In the genomic region with DNA sequence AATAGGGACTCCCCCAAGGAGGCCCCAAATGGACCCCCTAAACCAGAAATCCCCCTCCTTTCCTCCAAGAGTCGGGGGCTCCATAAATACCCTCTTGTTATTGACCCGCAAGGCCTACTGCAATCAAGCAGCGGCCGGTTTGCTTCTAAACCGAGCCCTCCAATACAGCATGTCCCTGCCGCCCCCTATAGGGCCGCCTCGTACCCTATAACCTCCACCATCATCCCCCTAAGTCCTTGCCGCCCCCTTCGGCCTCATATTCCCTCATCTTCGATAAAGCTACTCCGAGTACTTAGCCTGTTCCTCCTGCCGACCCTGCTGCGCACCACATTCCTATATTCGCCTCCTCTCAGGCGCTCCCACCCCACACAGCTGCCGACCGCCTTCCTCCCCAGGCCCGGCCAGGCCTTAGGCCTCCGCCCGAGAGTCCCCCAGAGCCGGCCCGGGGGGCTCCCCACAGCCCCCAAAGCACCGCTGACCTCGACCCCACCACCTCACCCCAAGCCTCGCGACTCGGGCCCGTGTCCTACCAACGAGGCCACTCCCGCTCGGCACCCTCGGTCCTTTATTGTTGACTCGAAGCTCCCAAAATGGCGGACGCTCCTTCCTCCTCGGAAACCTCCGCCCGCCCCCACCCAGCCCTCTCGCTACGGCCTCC, we compare ENCODE assay signal across 8 cellular contexts. TPM values are rescaled to one million over a fixed set of nuclear protein-coding genes. Genes with fewer than 3 reads are reported as not detected.
A peak's percentile ranks its signal among the peaks of the same experiment; 100 is the strongest.
DNase-seq lines count a peak whose midpoint lies in the region; ATAC-seq, FAIRE-seq and TF ChIP-seq lines count a peak whose summit lies in the region.

No MANE protein-coding gene starts in this region.

- no peak for FAIRE-seq in HepG2 (lab: Jason Lieb, UNC)

- CTCF ChIA-PET in HepG2 (lab: Yijun Ruan, JAX; ENCODE audit: low intra/inter-chr PET ratio, low total read pairs): no interaction called here

- H3K36me3 Mint-ChIP-seq in dendritic cell treated with granulocyte-macrophage colony-stimulating factor and Interleukin-4, amounts not matched to agents 40 ng/mL and 50 ng/mL, for 4 days (ENCODE audit: low read depth): peaks cover 35% of the 10 kb centered on the region

- H3K4me1 Mint-ChIP-seq in dendritic cell treated with granulocyte-macrophage colony-stimulating factor and Interleukin-4, amounts not matched to agents 40 ng/mL and 50 ng/mL, for 4 days (ENCODE audit: low read depth): peaks cover 38% of the 10 kb centered on the region

- H3K27me3 ChIP-seq in HepG2 (ENCODE audit: control insufficient read depth in 1 of 2, insufficient read depth in 2 of 2, low read length in 2 of 2): no peaks in the 10 kb centered on the region; a peak in 2 of 5 replicates

- no peaks in the 10 kb centered on the region for H3K9me3 ChIP-seq in HepG2 (ENCODE audit: low read length)

- peak overlapping the region; percentile 91 to 98 (median 97) for H3K4me3 ChIP-seq in HepG2 (replicated peaks in 1 of 3; ENCODE audit: insufficient read depth in 1 of 3, low read depth in 2 of 3, low read length in 3 of 3)

- H3K9me3 Mint-ChIP-seq in dendritic cell treated with granulocyte-macrophage colony-stimulating factor and Interleukin-4, amounts not matched to agents 40 ng/mL and 50 ng/mL, for 4 days: no peaks in the 10 kb centered on the region

- H3K79me2 ChIP-seq in HepG2 (ENCODE audit: insufficient read depth, low read length): peaks cover 56% of the 10 kb centered on the region

- peaks cover 43% of the 10 kb centered on the region for H3K4me1 ChIP-seq in HepG2 (ENCODE audit: insufficient read depth, low read length)

- H3K27ac Mint-ChIP-seq in dendritic cell treated with granulocyte-macrophage colony-stimulating factor and Interleukin-4, amounts not matched to agents 40 ng/mL and 50 ng/mL, for 4 days: peak overlapping the region; percentile 99

- no peak overlapping the region for H2AFZ ChIP-seq in HepG2 (ENCODE audit: low read length)

- 2% methylated on average over 36 of the region's 41 CpGs for WGBS in HepG2 (ENCODE audit: low lambda C conversion rate)

- TF ChIP-seq POLR2A in HepG2 (IDR thresholded peaks at IDR 0.05; ENCODE audit: insufficient read depth in 1 of 2, low read depth in 2 of 2, low read length in 2 of 2) (no peak), GM18505 (IDR thresholded peaks at IDR 0.05; ENCODE audit: borderline replicate concordance, extremely low read depth, insufficient read depth, insufficient read length) (no peak)

- peak overlapping the region; percentile 100 for H3K4me3 Mint-ChIP-seq in dendritic cell treated with granulocyte-macrophage colony-stimulating factor and Interleukin-4, amounts not matched to agents 40 ng/mL and 50 ng/mL, for 4 days

- intact Hi-C loops in dendritic cell treated with granulocyte-macrophage colony-stimulating factor and Interleukin-4, amounts not matched to agents 40 ng/mL and 50 ng/mL, for 4 days (cut with micrococcal nuclease): loop anchor here (5.0 kb wide), 2 partner anchors 98 to 137 kb away; partner anchors contain the start of gene BCL9L
- intact Hi-C loops in HepG2 (cut with micrococcal nuclease; ENCODE audit: unreplicated experiment): loop anchor here (1.0 kb wide), 1 partner anchor 100 kb away; no protein-coding TSS in a partner anchor

- TF ChIP-seq CTCF in GM10266 (IDR thresholded peaks at IDR 0.05; ENCODE audit: control insufficient read depth, insufficient read depth, low read depth, missing control alignments) (peak; percentile 56), HepG2 (CRISPR knock-in tag; IDR thresholded peaks at IDR 0.05) (peak; percentile 71)

- BruUV-seq in HepG2 (replicated peaks; lab: Mats Ljungman, UMichigan): no TSS peak

- no peaks in the 10 kb centered on the region for H3K27me3 Mint-ChIP-seq in dendritic cell treated with granulocyte-macrophage colony-stimulating factor and Interleukin-4, amounts not matched to agents 40 ng/mL and 50 ng/mL, for 4 days

- POLR2A ChIA-PET in HepG2 (lab: Yijun Ruan, JAX): interaction anchor here (0.6 to 3.9 kb wide), 26 partner anchors 10 to 378 kb away, joined by 3 to 35 read pairs (median 4); partner anchors contain the start of genes CXCR5, NLRX1 and VPS11

- peak overlapping the region; percentile 79 for H3K4me2 ChIP-seq in HepG2 (ENCODE audit: low read depth, low read length)

- ATAC-seq in HG02759 (IDR thresholded peaks at IDR 0.05; ENCODE audit: unreplicated experiment): peak; percentile 27
- peak; percentile 54 for ATAC-seq in HepG2
- ATAC-seq in GM18505 (IDR thresholded peaks at IDR 0.05; ENCODE audit: unreplicated experiment): no peak

- DNase-seq in GM10266 (ENCODE audit: extremely low spot score): peak; percentile 69
- DNase-seq in NCI-H2029 (lab: John Stamatoyannopoulos, UW): peak; percentile 45
- DNase-seq in activated CD4-positive, alpha-beta T cell treated with anti-CD3 and anti-CD28 coated beads for 1 hour: peak; percentile 34
- DNase-seq in HepG2 (ENCODE audit: low spot score): peak; percentile 59
- DNase-seq in stimulated activated CD4-positive, alpha-beta T cell treated with anti-CD3 and anti-CD28 coated beads, Interleukin-4, amount 100 ng/mL, for 1 hour: peak; percentile 50

- in situ Hi-C loops in HepG2 (cut with HindIII; ENCODE audit: extremely low pct_ligation_motif_present, low pct_unique_long_range_greater_than_20kb): no loop called here

- H3K27ac ChIP-seq in HepG2 (ENCODE audit: extremely low read length, insufficient read depth, low read length): peak overlapping the region; percentile 99

- H3K36me3 ChIP-seq in HepG2 (replicated peaks in 1 of 2; ENCODE audit: control insufficient read depth in 1 of 2, insufficient read depth in 2 of 2, low read length in 2 of 2): peaks cover 0 to 13% of the 10 kb centered on the region in 2 experiments; a peak in 2 of 5 replicates

- TF ChIP-seq EP300 in HepG2 (IDR thresholded peaks at IDR 0.05; ENCODE audit: low read depth in 2 of 2, low read length in 2 of 2) (no peak), HepG2 (CRISPR knock-in tag; IDR thresholded peaks at IDR 0.05; ENCODE audit: borderline replicate concordance) (no peak)

- peaks cover 41% of the 10 kb centered on the region for H4K20me1 ChIP-seq in HepG2 (ENCODE audit: insufficient read depth, low read length)

- no peak for TF ChIP-seq RAD21 in HepG2 (CRISPR knock-in tag; IDR thresholded peaks at IDR 0.05)

- peak overlapping the region; percentile 100 for H3K9ac ChIP-seq in HepG2 (ENCODE audit: insufficient read depth, low read depth, low read length)

TF ChIP-seq in HepG2, 621 proteins besides CTCF, POLR2A, EP300 and RAD21 (continues in another document):
- TF ChIP-seq SIN3B (IDR thresholded peaks at IDR 0.05; ENCODE audit: low read length): no peak
- TF ChIP-seq HOXA7 (CRISPR knock-in tag; IDR thresholded peaks at IDR 0.05): no peak
- no peak for TF ChIP-seq BCL3 (CRISPR knock-in tag; IDR thresholded peaks at IDR 0.05)

RNA-seq across cellular contexts. Expression of gene DDX6, which starts 0.5 kb away (rescaled TPM):
- total RNA-seq in HepG2 (2016; rRNA removed; fragmentation: Illumina TruSeq; extraction: Trizol): 59.2 and 163 TPM in 2 replicates
- 12.6 and 14.7 TPM in 2 replicates for total RNA-seq in HepG2 (2016; cell fraction: cytosol; rRNA removed; fragmentation: Illumina TruSeq; extraction: Trizol; ENCODE audit: low read depth)
- 58.3 and 151 TPM in 2 replicates for total RNA-seq in HepG2 (2016; cell fraction: insoluble cytoplasmic fraction; rRNA removed; fragmentation: Illumina TruSeq; extraction: Trizol)
- 34.3 and 40.2 TPM in 2 replicates for total RNA-seq in HepG2 (2016; cell fraction: membrane; rRNA removed; fragmentation: Illumina TruSeq; extraction: Trizol)
- 62.2 and 69.3 TPM in 2 replicates for total RNA-seq in HepG2 (2016; cell fraction: nucleus; rRNA removed; fragmentation: Illumina TruSeq; extraction: Trizol)
- polyA plus RNA-seq in HepG2 (2011; rRNA removed): 20.9 and 21.1 TPM in 2 replicates
- 7.3 and 13.0 TPM in 2 replicates for polyA plus RNA-seq in HepG2 (2011; cell fraction: cytosol; rRNA removed)
- polyA plus RNA-seq in HepG2 (2011; cell fraction: nucleus; rRNA removed): 9.5 and 13.1 TPM in 2 replicates
- 21.3 and 26.4 TPM in 2 replicates for polyA plus RNA-seq in HepG2 (2012)
- polyA plus RNA-seq in HepG2 (2016; cell fraction: cytosol; fragmentation: Illumina TruSeq; extraction: Trizol; ENCODE audit: low read depth): 5.1 and 5.3 TPM in 2 replicates
- 56.0 and 60.9 TPM in 2 replicates for polyA plus RNA-seq in HepG2 (2016; cell fraction: insoluble cytoplasmic fraction; fragmentation: Illumina TruSeq; extraction: Trizol; ENCODE audit: low read depth)
- 16.2 and 18.5 TPM in 2 replicates for polyA plus RNA-seq in HepG2 (2016; cell fraction: membrane; fragmentation: Illumina TruSeq; extraction: Trizol; ENCODE audit: low read depth)
- 40.7 and 42.4 TPM in 2 replicates for polyA plus RNA-seq in HepG2 (2016; cell fraction: nucleus; fragmentation: Illumina TruSeq; extraction: Trizol; ENCODE audit: insufficient read depth, low read depth)
- polyA minus RNA-seq in HepG2 (2011; rRNA and poly(A)+ RNA removed; ENCODE audit: low replicate concordance): 23.3 and 39.3 TPM in 2 replicates
- polyA minus RNA-seq in HepG2 (2011; cell fraction: cytosol; rRNA and poly(A)+ RNA removed): 44.4 and 65.0 TPM in 2 replicates
- 69.1 and 80.8 TPM in 2 replicates for polyA minus RNA-seq in HepG2 (2011; cell fraction: nucleus; rRNA and poly(A)+ RNA removed)
